In genomic region chr21:38956791-38957571, GRCh38 we compare ENCODE assay signal across 1 cellular context.
TF ChIP-seq lines count a peak whose summit lies in the region.

No MANE protein-coding gene starts in this region.

TF ChIP-seq in K562, 482 proteins besides CTCF, POLR2A, EP300 and RAD21 (continued from another document):
- TF ChIP-seq CTBP1 (IDR thresholded peaks at IDR 0.05; ENCODE audit: borderline replicate concordance) (peak; percentile 56; the same call in 1 of the 2 replicates), PML (IDR thresholded peaks at IDR 0.05; ENCODE audit: low read length) (peak; percentile 33; the same call in 1 of the 2 replicates), SMAD2 (IDR thresholded peaks at IDR 0.05; ENCODE audit: low read depth, low read length) (no peak), HMG20B (CRISPR knock-in tag; IDR thresholded peaks at IDR 0.05) (no peak), SMARCA4 (IDR thresholded peaks at IDR 0.05) (peak; percentile 25; the same call in 1 of the 2 replicates), MIER1 (IDR thresholded peaks at IDR 0.05; ENCODE audit: low read depth) (no peak), ZNF24 (IDR thresholded peaks at IDR 0.05) (no peak), ZEB2 (IDR thresholded peaks at IDR 0.05) (peak; percentile 92), TEAD4 (IDR thresholded peaks at IDR 0.05; ENCODE audit: low read length) (peak; percentile 83), TEAD4 (CRISPR knock-in tag; IDR thresholded peaks at IDR 0.05; ENCODE audit: borderline replicate concordance) (no peak), HDAC1 (IDR thresholded peaks at IDR 0.05) (no peak), TAF15 (IDR thresholded peaks at IDR 0.05; ENCODE audit: low read depth, low read length) (no peak), RNF2 (IDR thresholded peaks at IDR 0.05) (no peak), CREB3L1 (IDR thresholded peaks at IDR 0.05; ENCODE audit: borderline replicate concordance, low read depth) (no peak), FOSL1 (tag; conservative IDR thresholded peaks at IDR 0.05) (0 out of 2 replicates have a peak, but pooled peaks have one; percentile 24), CBFA2T3 (IDR thresholded peaks at IDR 0.05) (peak; percentile 74), ZNF766 (CRISPR knock-in tag; conservative IDR thresholded peaks at IDR 0.05) (0 out of 2 replicates have a peak, but pooled peaks have one; percentile 24), ARID1B (IDR thresholded peaks at IDR 0.05) (peak; percentile 82), SAFB (IDR thresholded peaks at IDR 0.05; ENCODE audit: borderline replicate concordance, low read depth, low read length) (no peak), STAT5A (IDR thresholded peaks at IDR 0.05; ENCODE audit: borderline replicate concordance, low read length) (peak; percentile 82), MGA (IDR thresholded peaks at IDR 0.05) (no peak), DPF2 (IDR thresholded peaks at IDR 0.05) (0 out of 2 replicates have a peak, but pooled peaks have one; percentile 41), ZNF655 (CRISPR knock-in tag; IDR thresholded peaks at IDR 0.05) (no peak), E2F5 (CRISPR knock-in tag; IDR thresholded peaks at IDR 0.05) (no peak), SOX6 (IDR thresholded peaks at IDR 0.05) (0 out of 2 replicates have a peak, but pooled peaks have one; percentile 43), HOMEZ (CRISPR knock-in tag; IDR thresholded peaks at IDR 0.05) (no peak), JUND (IDR thresholded peaks at IDR 0.05; ENCODE audit: borderline replicate concordance, low read depth, low read length) (peak; percentile 20; the same call in 1 of the 2 replicates), JUND (tag; IDR thresholded peaks at IDR 0.05; ENCODE audit: borderline replicate concordance, low read depth, low read length) (no peak), ZNF224 (CRISPR knock-in tag; IDR thresholded peaks at IDR 0.05) (no peak), ZNF518B (CRISPR knock-in tag; IDR thresholded peaks at IDR 0.05) (no peak), NCOR1 (IDR thresholded peaks at IDR 0.05) (peak; percentile 48; the same call in 1 of the 2 replicates), NR3C1 (CRISPR knock-in tag; IDR thresholded peaks at IDR 0.05) (no peak), EP400 (IDR thresholded peaks at IDR 0.05) (no peak), ZC3H8 (IDR thresholded peaks at IDR 0.05) (no peak), KLF16 (IDR thresholded peaks at IDR 0.05) (peak; percentile 34; the same call in 1 of the 2 replicates), RBM34 (IDR thresholded peaks at IDR 0.05; ENCODE audit: borderline replicate concordance, insufficient read depth, low read length) (no peak)
